ENCODE assay signal across 8 cellular contexts in genomic region chr1:235504122-235504493, GRCh38. TPM values are rescaled to one million over a fixed set of nuclear protein-coding genes. Genes with fewer than 3 reads are reported as not detected.
DNase-seq lines count a peak whose midpoint lies in the region; ATAC-seq and TF ChIP-seq lines count a peak whose summit lies in the region.

TSS of gene B3GALNT2 (minus strand) at chr1:235504452. CDS start at chr1:235504252, 200 bp downstream.

- H4K20me1 ChIP-seq in KMS-11 (ENCODE audit: insufficient read depth) = peaks cover 5% of the 10 kb centered on the region; the same call in 1 of the 2 replicates

- peaks cover 45% of the 10 kb centered on the region for H3K79me2 ChIP-seq in KMS-11 (ENCODE audit: insufficient read depth, low read depth)

- peak within 1 kb of the TSS; percentile 88 for H2AFZ ChIP-seq in KMS-11 (ENCODE audit: low read depth)

- DNase-seq in GM12864 (ENCODE audit: low read depth) (no peak), chondrocyte (ENCODE audit: low spot score) (no peak), memory B cell (ENCODE audit: low spot score in 2 of 2) (no peak), type B pancreatic cell (ENCODE audit: extremely low spot score, unreplicated experiment) (no peak), OCI-M1 (lab: John Stamatoyannopoulos, UW) (no peak), SIG-M5 (lab: John Stamatoyannopoulos, UW) (no peak)

- no peak for TF ChIP-seq CTCF in GM12864 (IDR thresholded peaks at IDR 0.05; ENCODE audit: low read depth, low read length, missing control alignments)
- TF ChIP-seq CTCF in KMS-11 (conservative IDR thresholded peaks at IDR 0.05; ENCODE audit: low read depth, low read length) = no peak
- TF ChIP-seq CTCF in chondrocyte (IDR thresholded peaks at IDR 0.05) = no peak
- TF ChIP-seq CTCF in type B pancreatic cell (conservative IDR thresholded peaks at IDR 0.05) = no peak

- H3K4me3 ChIP-seq in GM12864 (ENCODE audit: low read depth, low read length) (peak within 1 kb of the TSS; percentile 68), KMS-11 (IDR thresholded peaks at IDR 0.05; ENCODE audit: insufficient read depth, low read depth, low read length) (peak within 1 kb of the TSS; percentile 79)

- H3K27ac Mint-ChIP-seq in chondrocyte (ENCODE audit: unreplicated experiment) (peak within 1 kb of the TSS; percentile 99), memory B cell (peak within 1 kb of the TSS; percentile 95), type B pancreatic cell (peak within 1 kb of the TSS; percentile 99)

- H3K4me1 Mint-ChIP-seq in chondrocyte (ENCODE audit: low read depth) (peaks cover 34% of the 10 kb centered on the region), memory B cell (peaks cover 15% of the 10 kb centered on the region), type B pancreatic cell (ENCODE audit: unreplicated experiment) (peaks cover 21% of the 10 kb centered on the region)

- H3K27me3 Mint-ChIP-seq in chondrocyte (ENCODE audit: low read depth) (no peaks in the 10 kb centered on the region), memory B cell (no peaks in the 10 kb centered on the region), type B pancreatic cell (no peaks in the 10 kb centered on the region)

- peak within 1 kb of the TSS; percentile 100 for H3K9ac ChIP-seq in KMS-11

- H3K36me3 Mint-ChIP-seq in chondrocyte (ENCODE audit: low read depth) = no peaks in the 10 kb centered on the region
- H3K36me3 Mint-ChIP-seq in memory B cell = no peaks in the 10 kb centered on the region
- peaks cover 4% of the 10 kb centered on the region for H3K36me3 Mint-ChIP-seq in type B pancreatic cell

- H3K4me3 Mint-ChIP-seq in chondrocyte (ENCODE audit: unreplicated experiment) (peak within 1 kb of the TSS; percentile 91), memory B cell (peak within 1 kb of the TSS; percentile 98), type B pancreatic cell (peak within 1 kb of the TSS; percentile 98)

- H3K27me3 ChIP-seq in KMS-11 (ENCODE audit: insufficient read depth, low read depth) = no peaks in the 10 kb centered on the region

- ATAC-seq in GM21717 (IDR thresholded peaks at IDR 0.05; ENCODE audit: unreplicated experiment) (peak; percentile 43), memory B cell (ENCODE audit: low read depth) (peak; percentile 56)

- H3K4me2 ChIP-seq in KMS-11 = peak within 1 kb of the TSS; percentile 79

- H3K9me3 Mint-ChIP-seq in chondrocyte (ENCODE audit: low read depth) = no peaks in the 10 kb centered on the region
- H3K9me3 Mint-ChIP-seq in memory B cell = no peaks in the 10 kb centered on the region
- no peaks in the 10 kb centered on the region for H3K9me3 Mint-ChIP-seq in type B pancreatic cell

- peaks cover 31% of the 10 kb centered on the region for H3K4me1 ChIP-seq in KMS-11 (ENCODE audit: low read depth, poor library complexity, severe bottlenecking)

- H3K36me3 ChIP-seq in KMS-11 (ENCODE audit: insufficient read depth) = no peaks in the 10 kb centered on the region

- H3K27ac ChIP-seq in KMS-11 = peak within 1 kb of the TSS; percentile 100

RNA-seq across cellular contexts. Expression of gene B3GALNT2, which starts in this region (rescaled TPM):
- 28.1 to 36.6 TPM (median 30.4 TPM) in 3 replicates for total RNA-seq in chondrocyte
- total RNA-seq in type B pancreatic cell (ENCODE audit: low replicate concordance) = 24.5 and 31.3 TPM in 2 replicates
